27 cellular contexts compared by ENCODE assay signal in the genomic region with DNA sequence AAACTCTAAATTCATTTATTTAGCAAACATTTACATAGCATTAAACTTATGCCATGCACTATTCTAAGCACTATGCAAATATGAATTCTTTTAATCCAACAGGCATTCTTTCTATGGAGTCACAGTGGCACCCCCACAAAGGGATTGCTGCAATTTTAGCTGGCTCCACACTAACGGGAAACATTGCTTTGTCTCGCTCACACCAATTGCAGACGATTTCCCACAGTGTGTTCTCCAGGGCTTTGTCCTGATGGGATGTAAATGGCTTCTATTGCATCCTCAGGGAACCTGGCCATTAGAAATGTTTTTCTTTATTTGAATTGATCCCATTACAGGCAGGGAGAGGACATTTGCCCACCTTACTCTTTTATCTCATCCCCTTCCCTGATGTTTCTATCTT.
"Had no signal": no experiment of that assay in that cellular context is flagged by ENCODE, and none has a peak within 500 bp of the region (broad histone marks: within the 10 kb centered on the region; RNA-seq: fewer than 3 reads in every experiment).

No MANE protein-coding gene starts in this region.

- H3K9ac ChIP-seq: parathyroid adenoma had no signal

- H3K36me3 ChIP-seq: esophagus muscularis mucosa, gastroesophageal sphincter, heart right ventricle, lower lobe of right lung, tibial artery had no signal

- H3K9me3 ChIP-seq: esophagus muscularis mucosa, gastroesophageal sphincter, lower lobe of right lung, testis had no signal

- H3K4me2 ChIP-seq: smooth muscle cell had no signal

- H3K27ac ChIP-seq: coronary artery, esophagus muscularis mucosa, foreskin keratinocyte, gastroesophageal sphincter, heart right ventricle, lower lobe of right lung, parathyroid adenoma, testis, tibial artery had no signal

- H3K79me2 ChIP-seq: parathyroid adenoma had no signal

- DNase-seq: dermis blood vessel endothelial cell; effector memory CD4-positive, alpha-beta T cell; foreskin keratinocyte; heart right ventricle; hippocampal formation; immature natural killer cell; islet precursor cell; kidney glomerular epithelial cell; left colon; left ventricle myocardium superior; lower lobe of right lung; naive thymus-derived CD8-positive, alpha-beta T cell; nephron progenitor cell; stimulated activated CD4-positive, alpha-beta T cell treated with anti-CD3 and anti-CD28 coated beads, Interleukin-12 subunit alpha, Interleukin-12 subunit beta, amount 100 ng/mL, for 4 hours; stimulated activated CD4-positive, alpha-beta T cell treated with anti-CD3 and anti-CD28 coated beads, Interleukin-1b, Interleukin-23, amount 100 ng/mL, for 48 hours; stimulated activated CD4-positive, alpha-beta T cell treated with anti-CD3 and anti-CD28 coated beads, Interleukin-4, amount 100 ng/mL, for 1 hour; stimulated activated CD8-positive, alpha-beta memory T cell treated with anti-CD3 and anti-CD28 coated beads, Interleukin-4, amount 100 ng/mL, for 48 hours; stimulated activated naive CD4-positive, alpha-beta T cell; substantia nigra; testis; tibial artery had no signal

- H3K27me3 ChIP-seq: esophagus muscularis mucosa, gastroesophageal sphincter, testis, tibial artery had no signal

- H2AFZ ChIP-seq: parathyroid adenoma had no signal

- H3K4me1 ChIP-seq: esophagus muscularis mucosa, foreskin keratinocyte, gastroesophageal sphincter, heart right ventricle, lower lobe of right lung, parathyroid adenoma, testis, tibial artery had no signal

- H3K4me3 ChIP-seq: coronary artery, esophagus muscularis mucosa, gastroesophageal sphincter, heart right ventricle, lower lobe of right lung, smooth muscle cell, testis, tibial artery had no signal

- ATAC-seq: foreskin keratinocyte; gastroesophageal sphincter; heart right ventricle; left colon; left ventricle myocardium superior; lower lobe of right lung; naive thymus-derived CD8-positive, alpha-beta T cell; sciatic nerve had no signal
